8 cellular contexts compared by ENCODE assay signal in the genomic region with DNA sequence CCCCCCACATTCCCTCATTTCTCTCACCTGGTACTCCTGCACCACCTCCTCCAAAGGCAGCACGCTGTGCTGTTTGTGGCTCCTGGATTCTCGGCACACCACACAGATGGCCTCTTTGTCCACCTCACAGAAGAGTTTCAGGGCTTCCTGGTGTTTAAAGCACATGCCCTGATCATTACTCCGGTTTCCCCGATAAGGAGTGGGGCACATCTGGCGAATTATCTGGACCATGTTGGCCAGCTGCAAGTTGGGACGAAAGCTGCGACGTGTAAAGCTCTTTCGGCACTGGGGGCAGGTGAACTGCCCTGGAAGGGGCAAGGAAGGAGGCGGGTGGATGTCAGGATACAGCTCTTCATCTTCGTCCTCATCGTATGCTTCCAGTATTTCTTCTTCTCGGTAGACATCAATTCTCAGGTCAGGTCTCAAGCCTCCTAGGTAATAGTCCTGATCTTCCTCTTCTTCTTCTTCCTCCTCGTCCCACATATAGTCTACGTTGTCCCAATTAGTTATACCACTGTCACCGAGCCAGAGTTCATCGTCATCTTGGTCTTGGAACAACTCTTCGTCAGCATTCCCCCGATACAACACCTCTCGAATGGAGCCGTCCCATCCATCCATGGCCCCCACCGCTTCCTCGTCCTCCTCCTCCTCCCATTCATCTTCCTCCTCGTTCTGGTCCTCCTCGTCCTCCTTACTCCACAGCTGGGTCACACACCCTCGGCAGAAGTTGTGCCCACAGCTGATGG. TPM values are rescaled to one million over a fixed set of nuclear protein-coding genes. Genes with fewer than 3 reads are reported as not detected.
DNase-seq lines count a peak whose midpoint lies in the region; ATAC-seq and TF ChIP-seq lines count a peak whose summit lies in the region.

No MANE protein-coding gene starts in this region.

- POLR2A ChIA-PET in A673 (lab: Charles Lee; ENCODE audit: low non-redundant PET): no interaction called here

- CTCF ChIA-PET in A673 (lab: Charles Lee): no interaction called here
- CTCF ChIA-PET in mammary epithelial cell (lab: Charles Lee; ENCODE audit: low non-redundant PET): no interaction called here

- TF ChIP-seq CTCF in A673 (conservative IDR thresholded peaks at IDR 0.05; ENCODE audit: low read depth, low read length) (no peak), mammary epithelial cell (conservative IDR thresholded peaks at IDR 0.05 in 1 of 2, IDR thresholded peaks at IDR 0.05 in 1 of 2; ENCODE audit: extremely low read depth in 1 of 2, insufficient read depth in 1 of 2, low read depth in 1 of 2, low read length in 2 of 2) (no peak)

- H3K9me3 ChIP-seq in A673 (ENCODE audit: low read depth, low read length, poor library complexity, severe bottlenecking) (no peaks in the 10 kb centered on the region), mammary epithelial cell (replicated peaks; ENCODE audit: insufficient read depth, low read length) (no peaks in the 10 kb centered on the region), mucosa of rectum (ENCODE audit: control insufficient read depth in 2 of 2, low read length in 2 of 2) (no peaks in the 10 kb centered on the region)

- dilution Hi-C loops in mammary epithelial cell (cut with HindIII; ENCODE audit: low sequenced_read_pairs): no loop called here

- H3K4me1 ChIP-seq in A673 (ENCODE audit: insufficient read depth, low read length, poor library complexity, severe bottlenecking) (no peaks in the 10 kb centered on the region), mammary epithelial cell (ENCODE audit: insufficient read depth, low read length) (peaks cover 16% of the 10 kb centered on the region), mucosa of rectum (ENCODE audit: control insufficient read depth in 2 of 2, insufficient read depth in 2 of 2, low read length in 2 of 2) (peaks cover 21 to 32% of the 10 kb centered on the region in 2 donors)

- peaks cover 4% of the 10 kb centered on the region for H4K20me1 ChIP-seq in mammary epithelial cell (ENCODE audit: insufficient read depth, low read length)

- DNase-seq in A673 (ENCODE audit: low spot score) (no peak), mammary epithelial cell (peak; percentile 18), NCI-H2227 treated with DMSO at 0.1 percent for 48 hours (lab: John Stamatoyannopoulos, UW) (no peak), NCI-H2029 (lab: John Stamatoyannopoulos, UW) (no peak)
- no peak for DNase-seq in stimulated activated CD4-positive, alpha-beta T cell treated with anti-CD3 and anti-CD28 coated beads, Interleukin-4, amount 100 ng/mL, for 4 hours
- DNase-seq in stimulated activated CD4-positive, alpha-beta T cell treated with anti-CD3 and anti-CD28 coated beads, Interleukin-2, amount 100 ng/mL, for 48 hours: no peak

- H3K27me3 ChIP-seq in A673 (replicated peaks; ENCODE audit: insufficient read depth, low read depth, low read length, poor library complexity): no peaks in the 10 kb centered on the region
- H3K27me3 ChIP-seq in mammary epithelial cell (ENCODE audit: insufficient read depth, low read length): no peaks in the 10 kb centered on the region
- H3K27me3 ChIP-seq in mucosa of rectum (ENCODE audit: control insufficient read depth in 2 of 2, insufficient read depth in 2 of 2, low read length in 2 of 2): no peaks in the 10 kb centered on the region

- H3K4me3 ChIP-seq in A673 (ENCODE audit: low read depth, low read length, poor library complexity, severe bottlenecking): peak overlapping the region; percentile 98
- peak overlapping the region; percentile 58 to 78 (median 73) for H3K4me3 ChIP-seq in mammary epithelial cell (replicated peaks in 1 of 3; ENCODE audit: insufficient read depth in 1 of 3, low read depth in 2 of 3, low read length in 3 of 3)
- peak overlapping the region; percentile 83 to 95 for H3K4me3 ChIP-seq in mucosa of rectum (ENCODE audit: low read length in 2 of 2)

- H3K4me2 ChIP-seq in mammary epithelial cell (ENCODE audit: insufficient read depth, low read depth, low read length): peak overlapping the region; percentile 96

- peak overlapping the region; percentile 95 for H3K9ac ChIP-seq in mammary epithelial cell (ENCODE audit: insufficient read depth, low read length)
- H3K9ac ChIP-seq in mucosa of rectum (ENCODE audit: low read depth in 1 of 2, low read length in 2 of 2): peak overlapping the region; percentile 96 to 99

- intact Hi-C loops in A673 (cut with micrococcal nuclease; ENCODE audit: unreplicated experiment): loop anchor here (2.0 kb wide), 1 partner anchor 75 kb away; no protein-coding TSS in a partner anchor
- intact Hi-C loops in mammary epithelial cell (cut with micrococcal nuclease): loop anchor here (1.0 to 2.0 kb wide), 2 partner anchors 9 to 71 kb away; no protein-coding TSS in a partner anchor

- WGBS in mammary epithelial cell (ENCODE audit: low coverage, missing lambda C conversion rate): 3% methylated on average over 21 of the region's 26 CpGs

- H3K79me2 ChIP-seq in mammary epithelial cell (ENCODE audit: insufficient read depth, low read length): peaks cover 64% of the 10 kb centered on the region

- in situ Hi-C loops in mammary epithelial cell (cut with MboI; ENCODE audit: low sequenced_read_pairs in 2 of 2): no loop called here

- H3K27ac ChIP-seq in A673 (ENCODE audit: low read depth, low read length, poor library complexity, severe bottlenecking) (peak overlapping the region; percentile 98), mammary epithelial cell (ENCODE audit: insufficient read depth, low read depth, low read length) (peak overlapping the region; percentile 94), mucosa of rectum (ENCODE audit: low read depth in 2 of 2, low read length in 2 of 2) (peak overlapping the region; percentile 98)

- BruUV-seq in A673 (replicated peaks; lab: Mats Ljungman, UMichigan) (TSS peak; percentile 41), mammary epithelial cell (replicated peaks; lab: Mats Ljungman, UMichigan) (TSS peak; percentile 4)

- peaks cover 24% of the 10 kb centered on the region for H3K36me3 ChIP-seq in A673 (ENCODE audit: insufficient read depth, low read length, poor library complexity, severe bottlenecking)
- peaks cover 2% of the 10 kb centered on the region for H3K36me3 ChIP-seq in mammary epithelial cell (ENCODE audit: insufficient read depth, low read length)
- peaks cover 9 to 11% of the 10 kb centered on the region in 2 donors for H3K36me3 ChIP-seq in mucosa of rectum (ENCODE audit: control insufficient read depth in 2 of 2, insufficient read depth in 2 of 2, low read length in 2 of 2)

- peak; percentile 1 for ATAC-seq in HG03521 (IDR thresholded peaks at IDR 0.05; ENCODE audit: unreplicated experiment)

- peak overlapping the region; percentile 98 for H2AFZ ChIP-seq in mammary epithelial cell (ENCODE audit: low read depth, low read length)

RNA-seq across cellular contexts. Expression of gene TRIM52, which starts 0.8 kb away (rescaled TPM):
- total RNA-seq in A673 (2021) (7.3 and 7.9 TPM in 2 replicates), mammary epithelial cell (1 to 10 TPM; 5.7 to 6.0 TPM)
- 3.3 TPM for polyA plus RNA-seq in mammary epithelial cell
- polyA minus RNA-seq in mammary epithelial cell: not detected

RNA-seq across cellular contexts. Expression of gene RACK1, which starts 16.4 kb away (rescaled TPM):
- 1,719 and 1,726 TPM in 2 replicates for total RNA-seq in A673 (2021)
- total RNA-seq in mammary epithelial cell: 1,000 to 10,000 TPM; 2,031 to 4,986 TPM
- polyA plus RNA-seq in mammary epithelial cell: 4,579 TPM
- 7,221 TPM for polyA minus RNA-seq in mammary epithelial cell

RNA-seq across cellular contexts. Expression of gene TRIM41, which starts 37.1 kb away (rescaled TPM):
- total RNA-seq in A673 (2021): 24.2 and 24.6 TPM in 2 replicates
- total RNA-seq in mammary epithelial cell: 10 to 100 TPM; 10.3 to 30.6 TPM
- 10.1 TPM for polyA plus RNA-seq in mammary epithelial cell
- 10.5 TPM for polyA minus RNA-seq in mammary epithelial cell

RNA-seq across cellular contexts. Expression of gene TRIM7, which starts 55.2 kb away (rescaled TPM):
- total RNA-seq in A673 (2021) (0.96 TPM in 1 of 2 replicates, not detected in the other), mammary epithelial cell (10 to 100 TPM in 1 of 2 donors, 1 to 10 TPM in 1; 6.3 to 31.4 TPM)
- 18.8 TPM for polyA plus RNA-seq in mammary epithelial cell
- polyA minus RNA-seq in mammary epithelial cell: 6.6 TPM
